In genomic region chr6:53134601-53135235, GRCh38 we compare ENCODE assay signal across 1 cellular context.
TF ChIP-seq lines count a peak whose summit lies in the region.

No MANE protein-coding gene starts in this region.

TF ChIP-seq in HepG2, 621 proteins besides CTCF, POLR2A, EP300 and RAD21 (continued from another document and continues in another):
- TF ChIP-seq, protein P1, sequence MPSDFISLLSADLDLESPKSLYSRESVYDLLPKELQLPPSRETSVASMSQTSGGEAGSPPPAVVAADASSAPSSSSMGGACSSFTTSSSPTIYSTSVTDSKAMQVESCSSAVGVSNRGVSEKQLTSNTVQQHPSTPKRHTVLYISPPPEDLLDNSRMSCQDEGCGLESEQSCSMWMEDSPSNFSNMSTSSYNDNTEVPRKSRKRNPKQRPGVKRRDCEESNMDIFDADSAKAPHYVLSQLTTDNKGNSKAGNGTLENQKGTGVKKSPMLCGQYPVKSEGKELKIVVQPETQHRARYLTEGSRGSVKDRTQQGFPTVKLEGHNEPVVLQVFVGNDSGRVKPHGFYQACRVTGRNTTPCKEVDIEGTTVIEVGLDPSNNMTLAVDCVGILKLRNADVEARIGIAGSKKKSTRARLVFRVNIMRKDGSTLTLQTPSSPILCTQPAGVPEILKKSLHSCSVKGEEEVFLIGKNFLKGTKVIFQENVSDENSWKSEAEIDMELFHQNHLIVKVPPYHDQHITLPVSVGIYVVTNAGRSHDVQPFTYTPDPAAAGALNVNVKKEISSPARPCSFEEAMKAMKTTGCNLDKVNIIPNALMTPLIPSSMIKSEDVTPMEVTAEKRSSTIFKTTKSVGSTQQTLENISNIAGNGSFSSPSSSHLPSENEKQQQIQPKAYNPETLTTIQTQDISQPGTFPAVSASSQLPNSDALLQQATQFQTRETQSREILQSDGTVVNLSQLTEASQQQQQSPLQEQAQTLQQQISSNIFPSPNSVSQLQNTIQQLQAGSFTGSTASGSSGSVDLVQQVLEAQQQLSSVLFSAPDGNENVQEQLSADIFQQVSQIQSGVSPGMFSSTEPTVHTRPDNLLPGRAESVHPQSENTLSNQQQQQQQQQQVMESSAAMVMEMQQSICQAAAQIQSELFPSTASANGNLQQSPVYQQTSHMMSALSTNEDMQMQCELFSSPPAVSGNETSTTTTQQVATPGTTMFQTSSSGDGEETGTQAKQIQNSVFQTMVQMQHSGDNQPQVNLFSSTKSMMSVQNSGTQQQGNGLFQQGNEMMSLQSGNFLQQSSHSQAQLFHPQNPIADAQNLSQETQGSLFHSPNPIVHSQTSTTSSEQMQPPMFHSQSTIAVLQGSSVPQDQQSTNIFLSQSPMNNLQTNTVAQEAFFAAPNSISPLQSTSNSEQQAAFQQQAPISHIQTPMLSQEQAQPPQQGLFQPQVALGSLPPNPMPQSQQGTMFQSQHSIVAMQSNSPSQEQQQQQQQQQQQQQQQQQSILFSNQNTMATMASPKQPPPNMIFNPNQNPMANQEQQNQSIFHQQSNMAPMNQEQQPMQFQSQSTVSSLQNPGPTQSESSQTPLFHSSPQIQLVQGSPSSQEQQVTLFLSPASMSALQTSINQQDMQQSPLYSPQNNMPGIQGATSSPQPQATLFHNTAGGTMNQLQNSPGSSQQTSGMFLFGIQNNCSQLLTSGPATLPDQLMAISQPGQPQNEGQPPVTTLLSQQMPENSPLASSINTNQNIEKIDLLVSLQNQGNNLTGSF (CRISPR knock-in tag; IDR thresholded peaks at IDR 0.05), result no peak
- TF ChIP-seq KAT7 (CRISPR knock-in tag; IDR thresholded peaks at IDR 0.05; ENCODE audit: borderline replicate concordance) (no peak; the same call in 1 of the 2 replicates), ZNF563 (CRISPR knock-in tag; IDR thresholded peaks at IDR 0.05) (no peak), FOXM1 (CRISPR knock-in tag; IDR thresholded peaks at IDR 0.05) (no peak), MED13 (CRISPR knock-in tag; IDR thresholded peaks at IDR 0.05) (peak; percentile 89), TAF15 (IDR thresholded peaks at IDR 0.05; ENCODE audit: low read depth, low read length, poor library complexity, severe bottlenecking) (no peak), ZFP37 (CRISPR knock-in tag; IDR thresholded peaks at IDR 0.05; ENCODE audit: borderline replicate concordance) (no peak), BORCS8-MEF2B (CRISPR knock-in tag; IDR thresholded peaks at IDR 0.05) (no peak), SNAI1 (CRISPR knock-in tag; IDR thresholded peaks at IDR 0.05; ENCODE audit: borderline replicate concordance) (no peak), ZNF788 (CRISPR knock-in tag; IDR thresholded peaks at IDR 0.05; ENCODE audit: borderline replicate concordance) (peak; percentile 67; the same call in 1 of the 2 replicates), ZGPAT (CRISPR knock-in tag; IDR thresholded peaks at IDR 0.05) (peak; percentile 98), HHEX (CRISPR knock-in tag; IDR thresholded peaks at IDR 0.05) (0 out of 2 replicates have a peak, but pooled peaks have one; percentile 54), JUN (CRISPR knock-in tag; IDR thresholded peaks at IDR 0.05) (peak; percentile 88), KDM1A (CRISPR knock-in tag; IDR thresholded peaks at IDR 0.05) (peak; percentile 96), MIER3 (CRISPR knock-in tag; IDR thresholded peaks at IDR 0.05; ENCODE audit: borderline replicate concordance) (peak; percentile 85; the same call in 1 of the 2 replicates), DMAP1 (CRISPR knock-in tag; IDR thresholded peaks at IDR 0.05) (peak; percentile 52; the same call in 1 of the 2 replicates), GABPA (IDR thresholded peaks at IDR 0.05; ENCODE audit: low read depth, low read length) (no peak), GABPA (CRISPR knock-in tag; IDR thresholded peaks at IDR 0.05; ENCODE audit: low read depth) (0 out of 2 replicates have a peak, but pooled peaks have one; percentile 15), DBP (CRISPR knock-in tag; IDR thresholded peaks at IDR 0.05; ENCODE audit: not compliant biosample characterization) (peak; percentile 25), ZBTB43 (CRISPR knock-in tag; conservative IDR thresholded peaks at IDR 0.05) (peak; percentile 95), RFXAP (CRISPR knock-in tag; IDR thresholded peaks at IDR 0.05; ENCODE audit: borderline replicate concordance) (peak; percentile 79), ZSCAN25 (CRISPR knock-in tag; IDR thresholded peaks at IDR 0.05) (no peak; the same call in 1 of the 2 replicates), GPN1 (CRISPR knock-in tag; IDR thresholded peaks at IDR 0.05; ENCODE audit: borderline replicate concordance) (no peak), ZNF430 (CRISPR knock-in tag; IDR thresholded peaks at IDR 0.05) (0 out of 2 replicates have a peak, but pooled peaks have one; percentile 5), ELF1 (CRISPR knock-in tag; IDR thresholded peaks at IDR 0.05) (no peak), ZNF878 (CRISPR knock-in tag; IDR thresholded peaks at IDR 0.05) (peak; percentile 85; the same call in 1 of the 2 replicates), SP1 (IDR thresholded peaks at IDR 0.05) (no peak), SP1 (CRISPR knock-in tag; IDR thresholded peaks at IDR 0.05) (peak; percentile 46), ZNF761 (CRISPR knock-in tag; conservative IDR thresholded peaks at IDR 0.05) (no peak), ZKSCAN8 (CRISPR knock-in tag; IDR thresholded peaks at IDR 0.05; ENCODE audit: borderline replicate concordance) (peak; percentile 94), MTERF4 (CRISPR knock-in tag; IDR thresholded peaks at IDR 0.05) (no peak), GLMP (CRISPR knock-in tag; IDR thresholded peaks at IDR 0.05; ENCODE audit: borderline replicate concordance) (no peak), STAT6 (CRISPR knock-in tag; IDR thresholded peaks at IDR 0.05; ENCODE audit: borderline replicate concordance) (peak; percentile 98), KDM4B (CRISPR knock-in tag; IDR thresholded peaks at IDR 0.05) (no peak), ZBTB38 (CRISPR knock-in tag; IDR thresholded peaks at IDR 0.05) (no peak), ZNF674 (CRISPR knock-in tag; IDR thresholded peaks at IDR 0.05; ENCODE audit: low read depth) (no peak)
- TF ChIP-seq, protein P2, sequence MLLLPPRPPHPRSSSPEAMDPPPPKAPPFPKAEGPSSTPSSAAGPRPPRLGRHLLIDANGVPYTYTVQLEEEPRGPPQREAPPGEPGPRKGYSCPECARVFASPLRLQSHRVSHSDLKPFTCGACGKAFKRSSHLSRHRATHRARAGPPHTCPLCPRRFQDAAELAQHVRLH (CRISPR knock-in tag; IDR thresholded peaks at IDR 0.05; ENCODE audit: borderline replicate concordance, low read depth), result peak; percentile 32; the same call in 1 of the 2 replicates
- TF ChIP-seq, protein P3, sequence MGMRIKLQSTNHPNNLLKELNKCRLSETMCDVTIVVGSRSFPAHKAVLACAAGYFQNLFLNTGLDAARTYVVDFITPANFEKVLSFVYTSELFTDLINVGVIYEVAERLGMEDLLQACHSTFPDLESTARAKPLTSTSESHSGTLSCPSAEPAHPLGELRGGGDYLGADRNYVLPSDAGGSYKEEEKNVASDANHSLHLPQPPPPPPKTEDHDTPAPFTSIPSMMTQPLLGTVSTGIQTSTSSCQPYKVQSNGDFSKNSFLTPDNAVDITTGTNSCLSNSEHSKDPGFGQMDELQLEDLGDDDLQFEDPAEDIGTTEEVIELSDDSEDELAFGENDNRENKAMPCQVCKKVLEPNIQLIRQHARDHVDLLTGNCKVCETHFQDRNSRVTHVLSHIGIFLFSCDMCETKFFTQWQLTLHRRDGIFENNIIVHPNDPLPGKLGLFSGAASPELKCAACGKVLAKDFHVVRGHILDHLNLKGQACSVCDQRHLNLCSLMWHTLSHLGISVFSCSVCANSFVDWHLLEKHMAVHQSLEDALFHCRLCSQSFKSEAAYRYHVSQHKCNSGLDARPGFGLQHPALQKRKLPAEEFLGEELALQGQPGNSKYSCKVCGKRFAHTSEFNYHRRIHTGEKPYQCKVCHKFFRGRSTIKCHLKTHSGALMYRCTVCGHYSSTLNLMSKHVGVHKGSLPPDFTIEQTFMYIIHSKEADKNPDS (CRISPR knock-in tag; IDR thresholded peaks at IDR 0.05), result peak; percentile 71; the same call in 1 of the 2 replicates
- TF ChIP-seq, protein P4, sequence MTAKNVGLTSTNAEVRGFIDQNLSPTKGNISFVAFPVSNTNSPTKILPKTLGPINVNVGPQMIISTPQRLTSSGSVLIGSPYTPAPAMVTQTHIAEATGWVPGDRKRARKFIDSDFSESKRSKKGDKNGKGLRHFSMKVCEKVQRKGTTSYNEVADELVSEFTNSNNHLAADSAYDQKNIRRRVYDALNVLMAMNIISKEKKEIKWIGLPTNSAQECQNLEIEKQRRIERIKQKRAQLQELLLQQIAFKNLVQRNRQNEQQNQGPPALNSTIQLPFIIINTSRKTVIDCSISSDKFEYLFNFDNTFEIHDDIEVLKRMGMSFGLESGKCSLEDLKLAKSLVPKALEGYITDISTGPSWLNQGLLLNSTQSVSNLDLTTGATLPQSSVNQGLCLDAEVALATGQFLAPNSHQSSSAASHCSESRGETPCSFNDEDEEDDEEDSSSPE (CRISPR knock-in tag; IDR thresholded peaks at IDR 0.05), result peak; percentile 76
- TF ChIP-seq, protein P5, sequence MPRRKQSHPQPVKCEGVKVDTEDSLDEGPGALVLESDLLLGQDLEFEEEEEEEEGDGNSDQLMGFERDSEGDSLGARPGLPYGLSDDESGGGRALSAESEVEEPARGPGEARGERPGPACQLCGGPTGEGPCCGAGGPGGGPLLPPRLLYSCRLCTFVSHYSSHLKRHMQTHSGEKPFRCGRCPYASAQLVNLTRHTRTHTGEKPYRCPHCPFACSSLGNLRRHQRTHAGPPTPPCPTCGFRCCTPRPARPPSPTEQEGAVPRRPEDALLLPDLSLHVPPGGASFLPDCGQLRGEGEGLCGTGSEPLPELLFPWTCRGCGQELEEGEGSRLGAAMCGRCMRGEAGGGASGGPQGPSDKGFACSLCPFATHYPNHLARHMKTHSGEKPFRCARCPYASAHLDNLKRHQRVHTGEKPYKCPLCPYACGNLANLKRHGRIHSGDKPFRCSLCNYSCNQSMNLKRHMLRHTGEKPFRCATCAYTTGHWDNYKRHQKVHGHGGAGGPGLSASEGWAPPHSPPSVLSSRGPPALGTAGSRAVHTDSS (CRISPR knock-in tag; conservative IDR thresholded peaks at IDR 0.05), result no peak
- TF ChIP-seq, protein P6, sequence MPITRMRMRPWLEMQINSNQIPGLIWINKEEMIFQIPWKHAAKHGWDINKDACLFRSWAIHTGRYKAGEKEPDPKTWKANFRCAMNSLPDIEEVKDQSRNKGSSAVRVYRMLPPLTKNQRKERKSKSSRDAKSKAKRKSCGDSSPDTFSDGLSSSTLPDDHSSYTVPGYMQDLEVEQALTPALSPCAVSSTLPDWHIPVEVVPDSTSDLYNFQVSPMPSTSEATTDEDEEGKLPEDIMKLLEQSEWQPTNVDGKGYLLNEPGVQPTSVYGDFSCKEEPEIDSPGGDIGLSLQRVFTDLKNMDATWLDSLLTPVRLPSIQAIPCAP (CRISPR knock-in tag; IDR thresholded peaks at IDR 0.05; ENCODE audit: low read depth), result 0 out of 2 replicates have a peak, but pooled peaks have one; percentile 74
